Comparison of ENCODE assay signal across 21 cellular contexts in genomic region chr6:134092449-134092848, GRCh38. TPM values are rescaled to one million over a fixed set of nuclear protein-coding genes. Genes with fewer than 3 reads are reported as not detected.
DNase-seq lines count a peak whose midpoint lies in the region; FAIRE-seq and TF ChIP-seq lines count a peak whose summit lies in the region.
"Had no signal": no experiment of that assay in that cellular context is flagged by ENCODE, and none has a peak within 500 bp of the region (broad histone marks: within the 10 kb centered on the region; RNA-seq: fewer than 3 reads in every experiment).

No MANE protein-coding gene starts in this region.

- no peaks in the 10 kb centered on the region for H3K36me3 ChIP-seq in esophagus muscularis mucosa
- no peaks in the 10 kb centered on the region for H3K36me3 ChIP-seq in testis (ENCODE audit: low read depth, missing control alignments)
- H3K36me3 ChIP-seq: BLaER1 had no signal

- DNase-seq in GM12865 (ENCODE audit: low read depth) (peak; percentile 7), HTR-8/SVneo (ENCODE audit: insufficient read length, low spot score) (no peak), OCI-M1 (lab: John Stamatoyannopoulos, UW) (peak; percentile 80), esophagus muscularis mucosa (ENCODE audit: extremely low spot score) (peak; percentile 2), dorsolateral prefrontal cortex (no peak), glutamatergic neuron (no peak), testis (no peak)
- no peak for DNase-seq in effector CD8-positive, alpha-beta T cell (lab: John Stamatoyannopoulos, UW)
- DNase-seq: 8988T; Calu3; CD8-positive, alpha-beta T cell; DMS79 treated with DMSO at 0.1 percent for 48 hours; GF-D8; GOT3; H7; HFFc6; IMR-90 had no signal

- FAIRE-seq in HTR-8/SVneo (lab: Jason Lieb, UNC) = peak; percentile 38

- no peaks in the 10 kb centered on the region for H3K27me3 ChIP-seq in esophagus muscularis mucosa
- no peaks in the 10 kb centered on the region for H3K27me3 ChIP-seq in dorsolateral prefrontal cortex
- no peaks in the 10 kb centered on the region for H3K27me3 ChIP-seq in testis
- H3K27me3 ChIP-seq: BLaER1 had no signal

- H3K27ac ChIP-seq in esophagus muscularis mucosa (replicated peaks in 1 of 4) = no peak overlapping the region
- no peak overlapping the region for H3K27ac ChIP-seq in dorsolateral prefrontal cortex
- no peak overlapping the region for H3K27ac ChIP-seq in testis
- H3K27ac ChIP-seq: BLaER1, HL-60 had no signal

- H3K27ac Mint-ChIP-seq in glutamatergic neuron (ENCODE audit: unreplicated experiment) = no peak overlapping the region
- H3K27ac Mint-ChIP-seq: CD8-positive, alpha-beta T cell; HFFc6 had no signal

- H3K4me3 Mint-ChIP-seq in glutamatergic neuron (ENCODE audit: unreplicated experiment) = no peak overlapping the region
- H3K4me3 Mint-ChIP-seq: CD14-positive monocyte; CD8-positive, alpha-beta T cell; HFFc6 had no signal

- no peak for TF ChIP-seq EP300 in esophagus muscularis mucosa (IDR thresholded peaks at IDR 0.05)

- no peaks in the 10 kb centered on the region for H3K4me1 ChIP-seq in esophagus muscularis mucosa
- H3K4me1 ChIP-seq in testis = no peaks in the 10 kb centered on the region
- H3K4me1 ChIP-seq: BLaER1 had no signal

- WGBS in esophagus muscularis mucosa = 87% methylated on average over 5 of the region's 5 CpGs
- WGBS in testis, 2 donors = 94 to 95% methylated on average over 5 of the region's 5 CpGs

- H3K9me3 ChIP-seq in esophagus muscularis mucosa = no peaks in the 10 kb centered on the region
- H3K9me3 ChIP-seq in testis = no peaks in the 10 kb centered on the region
- H3K9me3 ChIP-seq: BLaER1 had no signal

- no peak overlapping the region for H3K4me3 ChIP-seq in GM12865 (ENCODE audit: low read depth, low read length)
- no peak overlapping the region for H3K4me3 ChIP-seq in esophagus muscularis mucosa
- no peak overlapping the region for H3K4me3 ChIP-seq in dorsolateral prefrontal cortex
- no peak overlapping the region for H3K4me3 ChIP-seq in testis
- H3K4me3 ChIP-seq: BLaER1 had no signal

- TF ChIP-seq POLR2A in esophagus muscularis mucosa (IDR thresholded peaks at IDR 0.05; ENCODE audit: low read depth) (no peak), testis (IDR thresholded peaks at IDR 0.05) (no peak)

- TF ChIP-seq CTCF in GM12865 (IDR thresholded peaks at IDR 0.05; ENCODE audit: insufficient read depth, low read depth, low read length, missing control alignments) (no peak), esophagus muscularis mucosa (IDR thresholded peaks at IDR 0.05) (no peak), dorsolateral prefrontal cortex (IDR thresholded peaks at IDR 0.05 in 54 of 56, conservative IDR thresholded peaks at IDR 0.05 in 2 of 56; ENCODE audit: low read depth in 1 of 56, partially characterized antibody in 56 of 56) (no peak), glutamatergic neuron (IDR thresholded peaks at IDR 0.05; ENCODE audit: partially characterized antibody, unreplicated experiment) (no peak), testis (IDR thresholded peaks at IDR 0.05) (no peak)

- peaks cover 6% of the 10 kb centered on the region for H3K36me3 Mint-ChIP-seq in glutamatergic neuron (ENCODE audit: unreplicated experiment)
- H3K36me3 Mint-ChIP-seq: CD14-positive monocyte; CD8-positive, alpha-beta T cell had no signal

- intact Hi-C loops in esophagus muscularis mucosa (cut with DNase I) = no loop called here
- intact Hi-C loops in dorsolateral prefrontal cortex (cut with DNase I) = loop anchor here (10.0 kb wide), 2 partner anchors 118 to 528 kb away; no protein-coding TSS in a partner anchor
- intact Hi-C loops in testis (cut with DNase I; ENCODE audit: low total_unique reads) = no loop called here

- peaks cover 4% of the 10 kb centered on the region for H3K4me1 Mint-ChIP-seq in glutamatergic neuron (ENCODE audit: low read depth, unreplicated experiment)

- H3K27me3 Mint-ChIP-seq in glutamatergic neuron (ENCODE audit: unreplicated experiment) = no peaks in the 10 kb centered on the region

- H3K9me3 Mint-ChIP-seq in glutamatergic neuron (ENCODE audit: unreplicated experiment) = no peaks in the 10 kb centered on the region
- H3K9me3 Mint-ChIP-seq: CD8-positive, alpha-beta T cell; HFFc6 had no signal

RNA-seq across cellular contexts. Expression of gene SLC2A12, which starts 40.0 kb away (rescaled TPM):
- total RNA-seq in esophagus muscularis mucosa = 10 to 100 TPM; 23.2 to 50.7 (median 43.1) TPM
- 10 to 100 TPM in 45 of 120 experiments, 1 to 10 TPM in 75; 5.7 to 16.8 (median 9.4) TPM for total RNA-seq in dorsolateral prefrontal cortex
- total RNA-seq in glutamatergic neuron (ENCODE audit: unreplicated experiment) = 0.12 TPM
- under 1 TPM; 0.63 to 0.74 TPM for total RNA-seq in testis
- polyA plus RNA-seq in testis (ENCODE audit: insufficient read depth, low read depth, low replicate concordance) = 0.65 TPM
- total RNA-seq: A673; CD8-positive, alpha-beta T cell had no signal

Comparison
In these comparisons a context has a peak if more than half of its experiments do, and no peak if none do; other contexts are left out.
1. DNase-seq: peak in GM12865 (single experiment), OCI-M1 (single experiment) and esophagus muscularis mucosa (single experiment); none in HTR-8/SVneo (single experiment), dorsolateral prefrontal cortex (0 of 10), glutamatergic neuron (single experiment), testis (single experiment) and effector CD8-positive, alpha-beta T cell (single experiment).
2. intact Hi-C loops: an anchor here in dorsolateral prefrontal cortex (10.0 kb wide); none called in esophagus muscularis mucosa and testis.